Comparison of ENCODE assay signal across 1 cellular context in the genomic region with DNA sequence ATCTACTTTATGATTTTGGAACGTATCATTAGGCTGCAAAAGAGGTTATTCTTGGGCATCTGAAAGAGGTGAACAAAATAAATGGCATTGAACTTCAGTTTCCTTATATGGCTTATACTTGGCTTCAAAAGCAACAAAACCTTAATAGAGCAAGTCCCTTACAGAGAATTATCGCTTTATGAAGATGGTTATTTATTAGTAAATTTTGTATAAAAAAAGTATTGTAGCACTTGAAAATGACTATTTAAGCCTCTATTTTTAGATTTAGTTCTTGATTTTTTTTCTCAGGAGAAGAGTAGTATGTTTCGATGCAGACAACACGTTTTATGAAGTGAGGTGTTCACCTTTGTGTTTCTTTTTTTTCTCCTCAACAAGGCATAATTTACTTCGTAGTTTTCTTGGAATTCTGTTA.
TF ChIP-seq lines count a peak whose summit lies in the region.

No MANE protein-coding gene starts in this region.

TF ChIP-seq in IMR-90, 13 proteins besides CTCF, POLR2A, EP300 and RAD21 (continued from another document):
- TF ChIP-seq, protein P1, sequence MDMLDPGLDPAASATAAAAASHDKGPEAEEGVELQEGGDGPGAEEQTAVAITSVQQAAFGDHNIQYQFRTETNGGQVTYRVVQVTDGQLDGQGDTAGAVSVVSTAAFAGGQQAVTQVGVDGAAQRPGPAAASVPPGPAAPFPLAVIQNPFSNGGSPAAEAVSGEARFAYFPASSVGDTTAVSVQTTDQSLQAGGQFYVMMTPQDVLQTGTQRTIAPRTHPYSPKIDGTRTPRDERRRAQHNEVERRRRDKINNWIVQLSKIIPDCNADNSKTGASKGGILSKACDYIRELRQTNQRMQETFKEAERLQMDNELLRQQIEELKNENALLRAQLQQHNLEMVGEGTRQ (IDR thresholded peaks at IDR 0.05; ENCODE audit: low read depth, low read length) = no peak
